Comparison of ENCODE assay signal across 10 cellular contexts in the genomic region with DNA sequence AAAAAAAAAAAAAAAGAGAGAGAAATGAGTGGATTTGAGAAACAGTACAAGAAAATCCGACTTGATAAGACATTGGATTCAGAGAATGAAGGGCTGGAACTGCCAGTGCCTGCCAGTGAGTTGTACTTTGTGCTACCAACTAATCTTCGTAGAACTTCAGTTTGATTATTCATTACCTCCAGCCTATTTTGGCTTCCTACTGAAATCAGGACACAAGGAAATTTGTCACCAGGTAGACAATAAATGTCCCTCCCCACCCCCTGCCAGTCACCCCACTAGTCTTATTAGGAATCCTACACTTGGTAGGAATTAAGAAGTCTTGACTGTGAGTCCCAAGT. TPM values are rescaled to one million over a fixed set of nuclear protein-coding genes. Genes with fewer than 3 reads are reported as not detected.
DNase-seq lines count a peak whose midpoint lies in the region; ATAC-seq, FAIRE-seq and TF ChIP-seq lines count a peak whose summit lies in the region.
"Had no signal": no experiment of that assay in that cellular context is flagged by ENCODE, and none has a peak within 500 bp of the region (broad histone marks: within the 10 kb centered on the region; RNA-seq: fewer than 3 reads in every experiment).

No MANE protein-coding gene starts in this region.

- peaks cover 25 to 42% of the 10 kb centered on the region in 2 donors for H3K4me1 ChIP-seq in duodenal mucosa (ENCODE audit: control insufficient read depth in 1 of 2, insufficient read depth in 2 of 2, low read length in 2 of 2)
- peaks cover 16 to 24% of the 10 kb centered on the region in 2 donors for H3K4me1 ChIP-seq in mucosa of rectum (ENCODE audit: control insufficient read depth in 2 of 2, insufficient read depth in 2 of 2, low read length in 2 of 2)
- peaks cover 2 to 12% of the 10 kb centered on the region in 2 donors for H3K4me1 ChIP-seq in small intestine (ENCODE audit: control insufficient read depth in 2 of 2, insufficient read depth in 1 of 2, low read depth in 1 of 2, low read length in 1 of 2)
- H3K4me1 ChIP-seq in right lobe of liver: peaks cover 0 to 23% (median 0%) of the 10 kb centered on the region in 4 donors
- H3K4me1 ChIP-seq: BLaER1 treated with 17β-estradiol and CSF1 and Interleukin-3, amounts not matched to agents 10 nM and 100 nM had no signal

- H3K9ac ChIP-seq in duodenal mucosa (ENCODE audit: low read depth in 1 of 2, low read length in 2 of 2): peak overlapping the region in 1 of 2 donors; percentile 21
- H3K9ac ChIP-seq in mucosa of rectum (ENCODE audit: low read depth in 1 of 2, low read length in 2 of 2): no peak overlapping the region
- H3K9ac ChIP-seq: BLaER1 treated with 17β-estradiol and CSF1 and Interleukin-3, amounts not matched to agents 10 nM and 100 nM; GM23248 had no signal

- no peak for TF ChIP-seq CTCF in right lobe of liver (IDR thresholded peaks at IDR 0.05)

- H3K9me3 ChIP-seq in duodenal mucosa (ENCODE audit: control insufficient read depth in 1 of 2, low read length in 2 of 2): no peaks in the 10 kb centered on the region
- no peaks in the 10 kb centered on the region for H3K9me3 ChIP-seq in mucosa of rectum (ENCODE audit: control insufficient read depth in 2 of 2, low read length in 2 of 2)
- H3K9me3 ChIP-seq in small intestine (ENCODE audit: control insufficient read depth, low read depth): no peaks in the 10 kb centered on the region
- H3K9me3 ChIP-seq in right lobe of liver: no peaks in the 10 kb centered on the region
- H3K9me3 ChIP-seq: BLaER1 treated with 17β-estradiol and CSF1 and Interleukin-3, amounts not matched to agents 10 nM and 100 nM had no signal

- H3K27me3 ChIP-seq in duodenal mucosa (ENCODE audit: control insufficient read depth in 1 of 2, insufficient read depth in 2 of 2, low read length in 2 of 2) (no peaks in the 10 kb centered on the region), mucosa of rectum (ENCODE audit: control insufficient read depth in 2 of 2, insufficient read depth in 2 of 2, low read length in 2 of 2) (no peaks in the 10 kb centered on the region), small intestine (ENCODE audit: control insufficient read depth in 2 of 2, insufficient read depth in 2 of 2, low read length in 2 of 2) (no peaks in the 10 kb centered on the region), right lobe of liver (no peaks in the 10 kb centered on the region)
- H3K27me3 ChIP-seq: BLaER1 treated with 17β-estradiol and CSF1 and Interleukin-3, amounts not matched to agents 10 nM and 100 nM had no signal

- intact Hi-C loops in right lobe of liver (cut with DNase I): loop anchor here (5.0 to 10.0 kb wide), 3 partner anchors 114 to 316 kb away; no protein-coding TSS in a partner anchor

- 16 to 59% (median 23%) methylated on average over 2 of the region's 2 CpGs for WGBS in small intestine, 3 donors
- 25% methylated on average over 2 of the region's 2 CpGs for WGBS in right lobe of liver (ENCODE audit: insufficient coverage, low coverage, low lambda C conversion rate, missing lambda C conversion rate)

- FAIRE-seq in small intestine (lab: Jason Lieb, UNC): no peak
- FAIRE-seq: H54 had no signal

- H3K4me3 ChIP-seq in duodenal mucosa (ENCODE audit: low read depth in 1 of 2, low read length in 2 of 2): peak overlapping the region; percentile 7 to 13
- no peak overlapping the region for H3K4me3 ChIP-seq in mucosa of rectum (ENCODE audit: low read length in 2 of 2)
- H3K4me3 ChIP-seq in small intestine (ENCODE audit: low read depth in 1 of 2, low read length in 2 of 2): no peak overlapping the region
- H3K4me3 ChIP-seq in right lobe of liver: no peak overlapping the region
- H3K4me3 ChIP-seq: BLaER1 treated with 17β-estradiol and CSF1 and Interleukin-3, amounts not matched to agents 10 nM and 100 nM; GM23248 had no signal

- no peak for ATAC-seq in right lobe of liver

- H3K36me3 ChIP-seq in duodenal mucosa (ENCODE audit: control insufficient read depth in 1 of 2, insufficient read depth in 2 of 2, low read length in 2 of 2) (no peaks in the 10 kb centered on the region), mucosa of rectum (ENCODE audit: control insufficient read depth in 2 of 2, insufficient read depth in 2 of 2, low read length in 2 of 2) (no peaks in the 10 kb centered on the region), small intestine (ENCODE audit: control insufficient read depth in 2 of 2, insufficient read depth in 2 of 2, low read length in 2 of 2) (no peaks in the 10 kb centered on the region), right lobe of liver (no peaks in the 10 kb centered on the region)
- H3K36me3 ChIP-seq: BLaER1 treated with 17β-estradiol and CSF1 and Interleukin-3, amounts not matched to agents 10 nM and 100 nM had no signal

- H3K27ac ChIP-seq in duodenal mucosa (ENCODE audit: low read depth, low read length) (peak overlapping the region; percentile 58), mucosa of rectum (ENCODE audit: low read depth in 2 of 2, low read length in 2 of 2) (peak overlapping the region; percentile 52 to 86), small intestine (ENCODE audit: low read depth in 1 of 2, low read length in 1 of 2) (peak overlapping the region; percentile 76 to 89), right lobe of liver (no peak overlapping the region)
- H3K27ac ChIP-seq: BLaER1 treated with 17β-estradiol and CSF1 and Interleukin-3, amounts not matched to agents 10 nM and 100 nM; GM23248 had no signal

- TF ChIP-seq POLR2A in right lobe of liver (IDR thresholded peaks at IDR 0.05): no peak

- DNase-seq in HT-29 (ENCODE audit: low spot score) (peak; percentile 23), small intestine (peak; percentile 88), right lobe of liver (no peak), NCI-H1436 treated with DMSO at 0.1 percent for 48 hours (lab: John Stamatoyannopoulos, UW) (no peak), T-helper 2 cell (no peak)

RNA-seq across cellular contexts. Expression of a gene that starts 21.4 kb away (rescaled TPM):
- total RNA-seq in HT-29 (2014; rRNA removed; shearing (Covaris generic)): 17.8 and 18.4 TPM in 2 replicates
- polyA plus RNA-seq in small intestine: 10 to 100 TPM; 11.1 to 25.9 (median 12.5) TPM
- total RNA-seq in right lobe of liver: 1 to 10 TPM; 2.9 to 5.7 (median 5.1) TPM

Comparison
In these comparisons a context has a peak if more than half of its experiments do, and no peak if none do; other contexts are left out.
1. DNase-seq: peak in HT-29 (single experiment) and small intestine (single experiment); none in right lobe of liver (0 of 3), NCI-H1436 treated with DMSO at 0.1 percent for 48 hours (single experiment) and T-helper 2 cell (0 of 5).
2. H3K27ac ChIP-seq: peak in duodenal mucosa (single experiment), mucosa of rectum (2 of 2) and small intestine (2 of 2); none in right lobe of liver (0 of 3).
3. H3K4me3 ChIP-seq: peak in duodenal mucosa (2 of 2); none in mucosa of rectum (0 of 2), small intestine (0 of 2) and right lobe of liver (0 of 3).